25 cellular contexts compared by ENCODE assay signal in genomic region chr6:115004982-115005381, GRCh38.
A peak's percentile ranks its signal among the peaks of the same experiment; 100 is the strongest.
DNase-seq lines count a peak whose midpoint lies in the region; ATAC-seq and TF ChIP-seq lines count a peak whose summit lies in the region.
"Had no signal": no experiment of that assay in that cellular context is flagged by ENCODE, and none has a peak within 500 bp of the region (broad histone marks: within the 10 kb centered on the region; RNA-seq: fewer than 3 reads in every experiment).

No MANE protein-coding gene starts in this region.

- no peak overlapping the region for H3K27ac Mint-ChIP-seq in CD4-positive, alpha-beta T cell
- H3K27ac Mint-ChIP-seq: activated T-cell treated with anti-CD3 and anti-CD28 coated beads, Interleukin-2, amount 50 U/mL, for 24 hours; T-helper 17 cell; type B pancreatic cell had no signal

- peak; percentile 1 for DNase-seq in A673 (ENCODE audit: low spot score)
- DNase-seq in mesendoderm = peak; percentile 33
- DNase-seq in CD4-positive, alpha-beta T cell = no peak
- DNase-seq in RWPE1 (ENCODE audit: low spot score) = no peak
- DNase-seq: activated naive CD4-positive, alpha-beta T cell; activated T-cell treated with anti-CD3 and anti-CD28 coated beads, Interleukin-2, amount 50 U/mL, for 24 hours; adrenal gland; brain microvascular endothelial cell; C1 segment of cervical spinal cord; effector CD4-positive, alpha-beta T cell; erythroblast; hippocampal formation; left ventricle myocardium superior; NCI-H187 treated with DMSO at 0.1 percent for 48 hours; NCI-H345; NCI-H82; PC-3; T-helper 17 cell had no signal

- H3K56ac ChIP-seq in mesendoderm (ENCODE audit: low read length) = no peak overlapping the region

- no peak overlapping the region for H3K27ac ChIP-seq in A673 (ENCODE audit: low read depth, low read length, poor library complexity, severe bottlenecking)
- no peak overlapping the region for H3K27ac ChIP-seq in HEK293 (ENCODE audit: extremely low read depth, low read depth, low read length)
- H3K27ac ChIP-seq in mesendoderm (ENCODE audit: low read depth, low read length) = no peak overlapping the region
- no peak overlapping the region for H3K27ac ChIP-seq in CD4-positive, alpha-beta T cell (ENCODE audit: low read depth, low read length)
- no peak overlapping the region for H3K27ac ChIP-seq in RWPE1
- H3K27ac ChIP-seq: A549, adrenal gland, brain microvascular endothelial cell, prostate gland had no signal

- H3K36me3 Mint-ChIP-seq in CD4-positive, alpha-beta T cell (ENCODE audit: low read depth) = no peaks in the 10 kb centered on the region
- H3K36me3 Mint-ChIP-seq: type B pancreatic cell had no signal

- H2AK5ac ChIP-seq in mesendoderm (ENCODE audit: low read length) = no peak overlapping the region

- TF ChIP-seq CTCF in A673 (conservative IDR thresholded peaks at IDR 0.05; ENCODE audit: low read depth, low read length) (no peak), HEK293 (tag by site-specific recombination; IDR thresholded peaks at IDR 0.05) (no peak), RWPE1 (conservative IDR thresholded peaks at IDR 0.05; ENCODE audit: low read depth) (no peak)
- no peak for TF ChIP-seq CTCF in CD4-positive, alpha-beta T cell (IDR thresholded peaks at IDR 0.05)

- H3K4me1 Mint-ChIP-seq in CD4-positive, alpha-beta T cell (ENCODE audit: low read depth) = no peaks in the 10 kb centered on the region
- H3K4me1 Mint-ChIP-seq: T-helper 17 cell had no signal

- H3K9me3 ChIP-seq in A673 (ENCODE audit: low read depth, low read length, poor library complexity, severe bottlenecking) = no peaks in the 10 kb centered on the region
- H3K9me3 ChIP-seq in HEK293 (ENCODE audit: control insufficient read depth, insufficient read depth, low read depth, low read length) = no peaks in the 10 kb centered on the region
- H3K9me3 ChIP-seq in CD4-positive, alpha-beta T cell (ENCODE audit: control insufficient read depth, low read length) = no peaks in the 10 kb centered on the region
- H3K9me3 ChIP-seq: A549, adrenal gland, prostate gland had no signal

- H4K5ac ChIP-seq in mesendoderm (ENCODE audit: low read length) = no peak overlapping the region

- no peak overlapping the region for H3K4ac ChIP-seq in mesendoderm (ENCODE audit: low read depth, low read length)

- H3K27me3 ChIP-seq in A673 (replicated peaks; ENCODE audit: insufficient read depth, low read depth, low read length, poor library complexity) (no peaks in the 10 kb centered on the region), mesendoderm (ENCODE audit: insufficient read depth, low read length, poor library complexity) (no peaks in the 10 kb centered on the region)
- no peaks in the 10 kb centered on the region for H3K27me3 ChIP-seq in CD4-positive, alpha-beta T cell (ENCODE audit: control insufficient read depth, insufficient read depth, low read length)
- H3K27me3 ChIP-seq: adrenal gland, brain microvascular endothelial cell had no signal

- no peak for ATAC-seq in SK-N-SH treated with all-trans-retinoic acid at 6 μM for 48 hours
- no peak for ATAC-seq in GM19023 (IDR thresholded peaks at IDR 0.05; ENCODE audit: unreplicated experiment)
- ATAC-seq in GM18870 (IDR thresholded peaks at IDR 0.05; ENCODE audit: unreplicated experiment) = no peak
- no peak for ATAC-seq in CD4-positive, alpha-beta T cell (ENCODE audit: poor library complexity)
- ATAC-seq: A549, left ventricle myocardium superior, PC-3, T-helper 17 cell had no signal

- no peak overlapping the region for H2BK5ac ChIP-seq in mesendoderm (ENCODE audit: low read length)

- H3K4me3 ChIP-seq in A673 (ENCODE audit: low read depth, low read length, poor library complexity, severe bottlenecking) = no peak overlapping the region
- H3K4me3 ChIP-seq in HEK293 (ENCODE audit: low read depth, low read length) = no peak overlapping the region
- H3K4me3 ChIP-seq in mesendoderm (ENCODE audit: low read length) = no peak overlapping the region
- H3K4me3 ChIP-seq: A549, adrenal gland, prostate gland had no signal

- CTCF ChIA-PET in A673 (lab: Charles Lee) = no interaction called here
- CTCF ChIA-PET in HEK293 (lab: Yijun Ruan, JAX) = no interaction called here
- CTCF ChIA-PET in CD4-positive, alpha-beta T cell (lab: Charles Lee) = no interaction called here
- CTCF ChIA-PET in RWPE1 (lab: Yijun Ruan, JAX) = no interaction called here

- no peak overlapping the region for H2BK120ac ChIP-seq in mesendoderm (ENCODE audit: low read depth, low read length)

- no peaks in the 10 kb centered on the region for H3K79me2 ChIP-seq in mesendoderm (ENCODE audit: control insufficient read depth, insufficient read depth, low read length)

- no peak overlapping the region for H4K8ac ChIP-seq in mesendoderm (ENCODE audit: low read depth, low read length)

- BruUV-seq in A673 (replicated peaks; lab: Mats Ljungman, UMichigan) = no TSS peak

- H3K9ac ChIP-seq in mesendoderm (ENCODE audit: low read length) = no peak overlapping the region

- H3K27me3 Mint-ChIP-seq in CD4-positive, alpha-beta T cell = no peaks in the 10 kb centered on the region
- H3K27me3 Mint-ChIP-seq: activated T-cell treated with anti-CD3 and anti-CD28 coated beads, Interleukin-2, amount 50 U/mL, for 24 hours; T-helper 17 cell; type B pancreatic cell had no signal

- H3K9me3 Mint-ChIP-seq in CD4-positive, alpha-beta T cell = no peaks in the 10 kb centered on the region
- H3K9me3 Mint-ChIP-seq: type B pancreatic cell had no signal

- H3K36me3 ChIP-seq in A673 (ENCODE audit: insufficient read depth, low read length, poor library complexity, severe bottlenecking) (no peaks in the 10 kb centered on the region), HEK293 (ENCODE audit: control insufficient read depth in 2 of 2, insufficient read depth in 1 of 2, low read length in 2 of 2) (no peaks in the 10 kb centered on the region), mesendoderm (ENCODE audit: control insufficient read depth, insufficient read depth, low read length) (no peaks in the 10 kb centered on the region)
- H3K36me3 ChIP-seq: adrenal gland, brain microvascular endothelial cell, prostate gland had no signal

- no CpG with 5 or more reads among the region's 4 CpGs for WGBS in mesendoderm (ENCODE audit: extremely low coverage, insufficient coverage, low lambda C conversion rate)

- H3K4me3 Mint-ChIP-seq in CD4-positive, alpha-beta T cell = no peak overlapping the region
- H3K4me3 Mint-ChIP-seq: activated T-cell treated with anti-CD3 and anti-CD28 coated beads, Interleukin-2, amount 50 U/mL, for 24 hours; T-helper 17 cell; type B pancreatic cell had no signal

- intact Hi-C loops in A673 (cut with micrococcal nuclease; ENCODE audit: unreplicated experiment) = no loop called here
- intact Hi-C loops in CD4-positive, alpha-beta T cell (cut with DNase I, micrococcal nuclease) = no loop called here

- H3K4me1 ChIP-seq in A673 (ENCODE audit: insufficient read depth, low read length, poor library complexity, severe bottlenecking) (no peaks in the 10 kb centered on the region), HEK293 (ENCODE audit: control insufficient read depth, insufficient read depth, low read length) (no peaks in the 10 kb centered on the region), mesendoderm (ENCODE audit: control insufficient read depth, low read depth, low read length) (no peaks in the 10 kb centered on the region)
- H3K4me1 ChIP-seq: A549, adrenal gland, prostate gland had no signal

- no peak overlapping the region for H3K4me2 ChIP-seq in mesendoderm (ENCODE audit: low read length)
- H3K4me2 ChIP-seq: A549 had no signal

- H2BK15ac ChIP-seq in mesendoderm (replicated peaks; ENCODE audit: low read depth) = no peak overlapping the region

- no peak overlapping the region for H3K18ac ChIP-seq in mesendoderm (ENCODE audit: low read length)

- POLR2A ChIA-PET in A673 (lab: Charles Lee; ENCODE audit: low non-redundant PET) = no interaction called here
- POLR2A ChIA-PET in HEK293 (lab: Yijun Ruan, JAX) = no interaction called here
- POLR2A ChIA-PET in CD4-positive, alpha-beta T cell (lab: Charles Lee) = no interaction called here
- POLR2A ChIA-PET in RWPE1 (lab: Yijun Ruan, JAX; ENCODE audit: low non-redundant PET) = no interaction called here

- H3K23ac ChIP-seq in mesendoderm (ENCODE audit: low read length) = no peak overlapping the region

- H3K79me1 ChIP-seq in mesendoderm (ENCODE audit: low read length) = no peaks in the 10 kb centered on the region

TF ChIP-seq in HEK293, 187 proteins besides CTCF, POLR2A, EP300 and RAD21:
- TF ChIP-seq ZNF16 (tag by site-specific recombination; IDR thresholded peaks at IDR 0.05; ENCODE audit: low read depth) (no peak), GFI1B (tag by site-specific recombination; IDR thresholded peaks at IDR 0.05) (no peak), WT1 (tag by site-specific recombination; IDR thresholded peaks at IDR 0.05) (peak; percentile 50; the same call in 1 of the 2 replicates), ZNF132 (tag by site-specific recombination; IDR thresholded peaks at IDR 0.05; ENCODE audit: borderline replicate concordance) (no peak)

TF ChIP-seq in SK-N-SH treated with all-trans-retinoic acid at 6 μM for 48 hours, 23 proteins besides CTCF, POLR2A, EP300 and RAD21:
- peak; percentile 70; the same call in 1 of the 2 replicates for TF ChIP-seq TSHZ2 (CRISPR knock-in tag; IDR thresholded peaks at IDR 0.05)
- peak; percentile 92 for TF ChIP-seq TCF4 (CRISPR knock-in tag; IDR thresholded peaks at IDR 0.05; ENCODE audit: borderline replicate concordance)
- TF ChIP-seq GLIS3 (CRISPR knock-in tag; IDR thresholded peaks at IDR 0.05) = no peak
- no peak for TF ChIP-seq ZNF565 (CRISPR knock-in tag; conservative IDR thresholded peaks at IDR 0.05; ENCODE audit: low read depth)

Comparison
In these comparisons a context has a peak if more than half of its experiments do, and no peak if none do; other contexts are left out.
1. DNase-seq: peak in A673 (single experiment) and mesendoderm (single experiment); none in CD4-positive, alpha-beta T cell (0 of 10) and RWPE1 (single experiment).